Comparison of ENCODE assay signal across 1 cellular context in the genomic region with DNA sequence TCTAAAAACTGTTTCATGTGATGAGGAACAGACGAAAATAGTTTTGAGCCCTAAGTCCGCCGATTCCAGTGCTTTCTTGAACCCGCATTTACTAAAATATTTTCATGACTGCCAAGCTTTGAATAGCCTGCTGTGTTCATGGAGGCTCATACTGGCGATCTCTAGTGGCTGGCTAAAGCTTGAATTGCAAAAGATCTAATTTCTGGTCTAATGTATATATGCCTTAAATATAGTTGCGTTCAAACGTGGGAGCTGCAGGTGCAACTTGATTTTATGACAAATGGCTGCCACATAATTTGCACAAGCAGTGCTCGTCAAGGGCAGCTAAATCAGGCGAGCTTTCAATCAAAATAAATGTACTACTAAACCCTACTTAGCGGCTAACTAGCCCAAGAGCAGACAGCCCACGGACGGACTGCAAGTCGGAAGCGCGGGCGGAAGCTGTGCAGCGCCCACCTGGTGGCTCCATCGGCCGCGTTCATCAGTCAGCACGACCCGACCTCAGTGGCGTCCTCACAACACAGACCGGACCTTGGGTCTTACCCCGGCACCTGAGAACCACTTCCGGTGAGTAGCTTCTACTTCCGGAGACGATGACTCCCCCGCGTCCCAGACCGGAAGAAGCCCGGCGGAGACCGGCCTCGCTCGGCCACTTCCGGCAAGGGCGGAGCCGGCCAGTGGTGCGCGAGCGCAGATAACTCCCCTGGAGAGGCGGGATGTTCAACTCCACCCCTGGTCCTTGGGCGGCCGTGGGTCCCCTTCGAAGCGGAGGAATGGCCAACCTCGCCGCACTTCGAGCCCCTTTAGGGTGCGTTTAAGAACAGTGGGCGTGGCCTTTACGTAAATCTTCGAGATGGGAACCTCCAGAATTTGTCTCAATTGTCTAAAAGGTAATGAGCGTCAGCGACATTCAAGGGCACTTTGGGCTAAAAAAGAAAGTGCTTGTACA.
TF ChIP-seq lines count a peak whose summit lies in the region.

No MANE protein-coding gene starts in this region.

TF ChIP-seq in K562, 482 proteins besides CTCF, POLR2A, EP300 and RAD21 (continued from another document and continues in another):
- TF ChIP-seq, protein P1, sequence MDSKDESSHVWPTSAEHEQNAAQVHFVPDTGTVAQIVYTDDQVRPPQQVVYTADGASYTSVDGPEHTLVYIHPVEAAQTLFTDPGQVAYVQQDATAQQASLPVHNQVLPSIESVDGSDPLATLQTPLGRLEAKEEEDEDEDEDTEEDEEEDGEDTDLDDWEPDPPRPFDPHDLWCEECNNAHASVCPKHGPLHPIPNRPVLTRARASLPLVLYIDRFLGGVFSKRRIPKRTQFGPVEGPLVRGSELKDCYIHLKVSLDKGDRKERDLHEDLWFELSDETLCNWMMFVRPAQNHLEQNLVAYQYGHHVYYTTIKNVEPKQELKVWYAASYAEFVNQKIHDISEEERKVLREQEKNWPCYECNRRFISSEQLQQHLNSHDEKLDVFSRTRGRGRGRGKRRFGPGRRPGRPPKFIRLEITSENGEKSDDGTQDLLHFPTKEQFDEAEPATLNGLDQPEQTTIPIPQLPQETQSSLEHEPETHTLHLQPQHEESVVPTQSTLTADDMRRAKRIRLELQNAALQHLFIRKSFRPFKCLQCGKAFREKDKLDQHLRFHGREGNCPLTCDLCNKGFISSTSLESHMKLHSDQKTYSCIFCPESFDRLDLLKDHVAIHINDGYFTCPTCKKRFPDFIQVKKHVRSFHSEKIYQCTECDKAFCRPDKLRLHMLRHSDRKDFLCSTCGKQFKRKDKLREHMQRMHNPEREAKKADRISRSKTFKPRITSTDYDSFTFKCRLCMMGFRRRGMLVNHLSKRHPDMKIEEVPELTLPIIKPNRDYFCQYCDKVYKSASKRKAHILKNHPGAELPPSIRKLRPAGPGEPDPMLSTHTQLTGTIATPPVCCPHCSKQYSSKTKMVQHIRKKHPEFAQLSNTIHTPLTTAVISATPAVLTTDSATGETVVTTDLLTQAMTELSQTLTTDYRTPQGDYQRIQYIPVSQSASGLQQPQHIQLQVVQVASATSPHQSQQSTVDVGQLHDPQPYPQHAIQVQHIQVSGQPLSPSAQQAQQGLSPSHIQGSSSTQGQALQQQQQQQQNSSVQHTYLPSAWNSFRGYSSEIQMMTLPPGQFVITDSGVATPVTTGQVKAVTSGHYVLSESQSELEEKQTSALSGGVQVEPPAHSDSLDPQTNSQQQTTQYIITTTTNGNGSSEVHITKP (IDR thresholded peaks at IDR 0.05; ENCODE audit: partially characterized antibody), result peak; percentile 68
- TF ChIP-seq EHMT2 (IDR thresholded peaks at IDR 0.05), result no peak
- TF ChIP-seq NFIX (CRISPR knock-in tag; IDR thresholded peaks at IDR 0.05; ENCODE audit: low read depth), result no peak
- TF ChIP-seq HMG20A (CRISPR knock-in tag; conservative IDR thresholded peaks at IDR 0.05), result no peak
- no peak for TF ChIP-seq POU5F1 (IDR thresholded peaks at IDR 0.05; ENCODE audit: borderline replicate concordance, low read depth, low read length, partially characterized antibody)
- no peak for TF ChIP-seq CREBBP (IDR thresholded peaks at IDR 0.05; ENCODE audit: low read depth, low read length)
- TF ChIP-seq DMBX1 (CRISPR knock-in tag; IDR thresholded peaks at IDR 0.05; ENCODE audit: borderline replicate concordance), result no peak
- TF ChIP-seq ZNF134 (CRISPR knock-in tag; conservative IDR thresholded peaks at IDR 0.05), result no peak
- no peak for TF ChIP-seq MAFG (tag; conservative IDR thresholded peaks at IDR 0.05)
- peak; percentile 85 for TF ChIP-seq CTBP1 (IDR thresholded peaks at IDR 0.05; ENCODE audit: borderline replicate concordance)
- TF ChIP-seq FOXJ3 (CRISPR knock-in tag; IDR thresholded peaks at IDR 0.05), result no peak
- TF ChIP-seq ZNF75A (CRISPR knock-in tag; IDR thresholded peaks at IDR 0.05), result no peak
- TF ChIP-seq, protein P2, sequence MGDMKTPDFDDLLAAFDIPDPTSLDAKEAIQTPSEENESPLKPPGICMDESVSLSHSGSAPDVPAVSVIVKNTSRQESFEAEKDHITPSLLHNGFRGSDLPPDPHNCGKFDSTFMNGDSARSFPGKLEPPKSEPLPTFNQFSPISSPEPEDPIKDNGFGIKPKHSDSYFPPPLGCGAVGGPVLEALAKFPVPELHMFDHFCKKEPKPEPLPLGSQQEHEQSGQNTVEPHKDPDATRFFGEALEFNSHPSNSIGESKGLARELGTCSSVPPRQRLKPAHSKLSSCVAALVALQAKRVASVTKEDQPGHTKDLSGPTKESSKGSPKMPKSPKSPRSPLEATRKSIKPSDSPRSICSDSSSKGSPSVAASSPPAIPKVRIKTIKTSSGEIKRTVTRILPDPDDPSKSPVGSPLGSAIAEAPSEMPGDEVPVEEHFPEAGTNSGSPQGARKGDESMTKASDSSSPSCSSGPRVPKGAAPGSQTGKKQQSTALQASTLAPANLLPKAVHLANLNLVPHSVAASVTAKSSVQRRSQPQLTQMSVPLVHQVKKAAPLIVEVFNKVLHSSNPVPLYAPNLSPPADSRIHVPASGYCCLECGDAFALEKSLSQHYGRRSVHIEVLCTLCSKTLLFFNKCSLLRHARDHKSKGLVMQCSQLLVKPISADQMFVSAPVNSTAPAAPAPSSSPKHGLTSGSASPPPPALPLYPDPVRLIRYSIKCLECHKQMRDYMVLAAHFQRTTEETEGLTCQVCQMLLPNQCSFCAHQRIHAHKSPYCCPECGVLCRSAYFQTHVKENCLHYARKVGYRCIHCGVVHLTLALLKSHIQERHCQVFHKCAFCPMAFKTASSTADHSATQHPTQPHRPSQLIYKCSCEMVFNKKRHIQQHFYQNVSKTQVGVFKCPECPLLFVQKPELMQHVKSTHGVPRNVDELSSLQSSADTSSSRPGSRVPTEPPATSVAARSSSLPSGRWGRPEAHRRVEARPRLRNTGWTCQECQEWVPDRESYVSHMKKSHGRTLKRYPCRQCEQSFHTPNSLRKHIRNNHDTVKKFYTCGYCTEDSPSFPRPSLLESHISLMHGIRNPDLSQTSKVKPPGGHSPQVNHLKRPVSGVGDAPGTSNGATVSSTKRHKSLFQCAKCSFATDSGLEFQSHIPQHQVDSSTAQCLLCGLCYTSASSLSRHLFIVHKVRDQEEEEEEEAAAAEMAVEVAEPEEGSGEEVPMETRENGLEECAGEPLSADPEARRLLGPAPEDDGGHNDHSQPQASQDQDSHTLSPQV (IDR thresholded peaks at IDR 0.05), result no peak
- TF ChIP-seq ZBTB1 (CRISPR knock-in tag; IDR thresholded peaks at IDR 0.05; ENCODE audit: borderline replicate concordance, low read depth), result no peak
- TF ChIP-seq, protein P3, sequence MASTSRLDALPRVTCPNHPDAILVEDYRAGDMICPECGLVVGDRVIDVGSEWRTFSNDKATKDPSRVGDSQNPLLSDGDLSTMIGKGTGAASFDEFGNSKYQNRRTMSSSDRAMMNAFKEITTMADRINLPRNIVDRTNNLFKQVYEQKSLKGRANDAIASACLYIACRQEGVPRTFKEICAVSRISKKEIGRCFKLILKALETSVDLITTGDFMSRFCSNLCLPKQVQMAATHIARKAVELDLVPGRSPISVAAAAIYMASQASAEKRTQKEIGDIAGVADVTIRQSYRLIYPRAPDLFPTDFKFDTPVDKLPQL (IDR thresholded peaks at IDR 0.05; ENCODE audit: extremely low read depth, insufficient read length), result no peak
- no peak for TF ChIP-seq ZSCAN29 (IDR thresholded peaks at IDR 0.05)
- TF ChIP-seq CXXC5 (CRISPR knock-in tag; IDR thresholded peaks at IDR 0.05), result peak; percentile 89
- no peak for TF ChIP-seq MTA1 (IDR thresholded peaks at IDR 0.05; ENCODE audit: borderline replicate concordance)
- TF ChIP-seq, protein P4, sequence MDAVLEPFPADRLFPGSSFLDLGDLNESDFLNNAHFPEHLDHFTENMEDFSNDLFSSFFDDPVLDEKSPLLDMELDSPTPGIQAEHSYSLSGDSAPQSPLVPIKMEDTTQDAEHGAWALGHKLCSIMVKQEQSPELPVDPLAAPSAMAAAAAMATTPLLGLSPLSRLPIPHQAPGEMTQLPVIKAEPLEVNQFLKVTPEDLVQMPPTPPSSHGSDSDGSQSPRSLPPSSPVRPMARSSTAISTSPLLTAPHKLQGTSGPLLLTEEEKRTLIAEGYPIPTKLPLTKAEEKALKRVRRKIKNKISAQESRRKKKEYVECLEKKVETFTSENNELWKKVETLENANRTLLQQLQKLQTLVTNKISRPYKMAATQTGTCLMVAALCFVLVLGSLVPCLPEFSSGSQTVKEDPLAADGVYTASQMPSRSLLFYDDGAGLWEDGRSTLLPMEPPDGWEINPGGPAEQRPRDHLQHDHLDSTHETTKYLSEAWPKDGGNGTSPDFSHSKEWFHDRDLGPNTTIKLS (IDR thresholded peaks at IDR 0.05; ENCODE audit: borderline replicate concordance, low read depth), result peak; percentile 48; the same call in 1 of the 2 replicates
- TF ChIP-seq ELF4 (CRISPR knock-in tag; IDR thresholded peaks at IDR 0.05), result no peak
- TF ChIP-seq, protein P5, sequence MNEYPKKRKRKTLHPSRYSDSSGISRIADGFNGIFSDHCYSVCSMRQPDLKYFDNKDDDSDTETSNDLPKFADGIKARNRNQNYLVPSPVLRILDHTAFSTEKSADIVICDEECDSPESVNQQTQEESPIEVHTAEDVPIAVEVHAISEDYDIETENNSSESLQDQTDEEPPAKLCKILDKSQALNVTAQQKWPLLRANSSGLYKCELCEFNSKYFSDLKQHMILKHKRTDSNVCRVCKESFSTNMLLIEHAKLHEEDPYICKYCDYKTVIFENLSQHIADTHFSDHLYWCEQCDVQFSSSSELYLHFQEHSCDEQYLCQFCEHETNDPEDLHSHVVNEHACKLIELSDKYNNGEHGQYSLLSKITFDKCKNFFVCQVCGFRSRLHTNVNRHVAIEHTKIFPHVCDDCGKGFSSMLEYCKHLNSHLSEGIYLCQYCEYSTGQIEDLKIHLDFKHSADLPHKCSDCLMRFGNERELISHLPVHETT (CRISPR knock-in tag; conservative IDR thresholded peaks at IDR 0.05 in 1 of 2, IDR thresholded peaks at IDR 0.05 in 1 of 2), result peak in 1 of 2 experiments; percentile 89; a peak in 2 of 4 replicates
- peak; percentile 36; the same call in 1 of the 2 replicates for TF ChIP-seq ARID1B (IDR thresholded peaks at IDR 0.05)
- peak; percentile 83 for TF ChIP-seq ERF (CRISPR knock-in tag; IDR thresholded peaks at IDR 0.05)
- 0 out of 2 replicates have a peak, but pooled peaks have one; percentile 84 for TF ChIP-seq HNRNPUL1 (IDR thresholded peaks at IDR 0.05; ENCODE audit: low read length)
- 0 out of 2 replicates have a peak, but pooled peaks have one; percentile 1 for TF ChIP-seq MAFK (IDR thresholded peaks at IDR 0.05; ENCODE audit: low read length)
- TF ChIP-seq TCFL5 (CRISPR knock-in tag; conservative IDR thresholded peaks at IDR 0.05), result no peak
- peak; percentile 91 to 92 for TF ChIP-seq NRF1 (conservative IDR thresholded peaks at IDR 0.05 in 1 of 2, IDR thresholded peaks at IDR 0.05 in 1 of 2)
- TF ChIP-seq ZNF212 (CRISPR knock-in tag; IDR thresholded peaks at IDR 0.05), result no peak
- TF ChIP-seq, protein P6, sequence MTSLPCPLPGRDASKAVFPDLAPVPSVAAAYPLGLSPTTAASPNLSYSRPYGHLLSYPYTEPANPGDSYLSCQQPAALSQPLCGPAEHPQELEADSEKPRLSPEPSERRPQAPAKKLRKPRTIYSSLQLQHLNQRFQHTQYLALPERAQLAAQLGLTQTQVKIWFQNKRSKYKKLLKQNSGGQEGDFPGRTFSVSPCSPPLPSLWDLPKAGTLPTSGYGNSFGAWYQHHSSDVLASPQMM (CRISPR knock-in tag; IDR thresholded peaks at IDR 0.05), result no peak
- no peak for TF ChIP-seq ESRRB (CRISPR knock-in tag; IDR thresholded peaks at IDR 0.05; ENCODE audit: borderline replicate concordance)
- TF ChIP-seq, protein P7, sequence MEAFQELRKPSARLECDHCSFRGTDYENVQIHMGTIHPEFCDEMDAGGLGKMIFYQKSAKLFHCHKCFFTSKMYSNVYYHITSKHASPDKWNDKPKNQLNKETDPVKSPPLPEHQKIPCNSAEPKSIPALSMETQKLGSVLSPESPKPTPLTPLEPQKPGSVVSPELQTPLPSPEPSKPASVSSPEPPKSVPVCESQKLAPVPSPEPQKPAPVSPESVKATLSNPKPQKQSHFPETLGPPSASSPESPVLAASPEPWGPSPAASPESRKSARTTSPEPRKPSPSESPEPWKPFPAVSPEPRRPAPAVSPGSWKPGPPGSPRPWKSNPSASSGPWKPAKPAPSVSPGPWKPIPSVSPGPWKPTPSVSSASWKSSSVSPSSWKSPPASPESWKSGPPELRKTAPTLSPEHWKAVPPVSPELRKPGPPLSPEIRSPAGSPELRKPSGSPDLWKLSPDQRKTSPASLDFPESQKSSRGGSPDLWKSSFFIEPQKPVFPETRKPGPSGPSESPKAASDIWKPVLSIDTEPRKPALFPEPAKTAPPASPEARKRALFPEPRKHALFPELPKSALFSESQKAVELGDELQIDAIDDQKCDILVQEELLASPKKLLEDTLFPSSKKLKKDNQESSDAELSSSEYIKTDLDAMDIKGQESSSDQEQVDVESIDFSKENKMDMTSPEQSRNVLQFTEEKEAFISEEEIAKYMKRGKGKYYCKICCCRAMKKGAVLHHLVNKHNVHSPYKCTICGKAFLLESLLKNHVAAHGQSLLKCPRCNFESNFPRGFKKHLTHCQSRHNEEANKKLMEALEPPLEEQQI (IDR thresholded peaks at IDR 0.05), result no peak
- TF ChIP-seq ZNF41 (CRISPR knock-in tag; conservative IDR thresholded peaks at IDR 0.05), result no peak
- TF ChIP-seq PYGO2 (tag; IDR thresholded peaks at IDR 0.05), result no peak
- TF ChIP-seq NUFIP1 (IDR thresholded peaks at IDR 0.05; ENCODE audit: partially characterized antibody), result no peak
- no peak for TF ChIP-seq ARNT (IDR thresholded peaks at IDR 0.05)
- TF ChIP-seq ZFP1 (CRISPR knock-in tag; IDR thresholded peaks at IDR 0.05), result peak; percentile 54; the same call in 1 of the 2 replicates
- no peak for TF ChIP-seq XRCC4 (IDR thresholded peaks at IDR 0.05; ENCODE audit: extremely low read depth, insufficient read depth, insufficient read length)
- TF ChIP-seq SREBF2 (CRISPR knock-in tag; IDR thresholded peaks at IDR 0.05), result no peak; the same call in 1 of the 2 replicates
- peak; percentile 6; the same call in 1 of the 2 replicates for TF ChIP-seq STAT5A (IDR thresholded peaks at IDR 0.05; ENCODE audit: borderline replicate concordance, low read length)
- TF ChIP-seq, protein P8, sequence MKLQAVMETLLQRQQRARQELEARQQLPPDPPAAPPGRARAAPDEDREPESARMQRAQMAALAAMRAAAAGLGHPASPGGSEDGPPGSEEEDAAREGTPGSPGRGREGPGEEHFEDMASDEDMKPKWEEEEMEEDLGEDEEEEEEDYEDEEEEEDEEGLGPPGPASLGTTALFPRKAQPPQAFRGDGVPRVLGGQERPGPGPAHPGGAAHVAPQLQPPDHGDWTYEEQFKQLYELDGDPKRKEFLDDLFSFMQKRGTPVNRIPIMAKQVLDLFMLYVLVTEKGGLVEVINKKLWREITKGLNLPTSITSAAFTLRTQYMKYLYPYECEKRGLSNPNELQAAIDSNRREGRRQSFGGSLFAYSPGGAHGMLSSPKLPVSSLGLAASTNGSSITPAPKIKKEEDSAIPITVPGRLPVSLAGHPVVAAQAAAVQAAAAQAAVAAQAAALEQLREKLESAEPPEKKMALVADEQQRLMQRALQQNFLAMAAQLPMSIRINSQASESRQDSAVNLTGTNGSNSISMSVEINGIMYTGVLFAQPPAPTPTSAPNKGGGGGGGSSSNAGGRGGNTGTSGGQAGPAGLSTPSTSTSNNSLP (IDR thresholded peaks at IDR 0.05; ENCODE audit: borderline replicate concordance, low read depth, low read length), result no peak
- TF ChIP-seq NONO (IDR thresholded peaks at IDR 0.05; ENCODE audit: low read depth in 2 of 2, low read length in 1 of 2), result peak in 1 of 2 experiments; percentile 58; a peak in 1 of 4 replicates
- no peak for TF ChIP-seq NR4A1 (CRISPR knock-in tag; IDR thresholded peaks at IDR 0.05)
- TF ChIP-seq NR4A1 (tag; IDR thresholded peaks at IDR 0.05), result no peak
- peak; percentile 90 for TF ChIP-seq SMARCA4 (IDR thresholded peaks at IDR 0.05)
- TF ChIP-seq SMARCE1 (IDR thresholded peaks at IDR 0.05), result peak; percentile 91
